Comparison of ENCODE assay signal across 1 cellular context in genomic region chr12:132668191-132669088, GRCh38.
TF ChIP-seq lines count a peak whose summit lies in the region.

No MANE protein-coding gene starts in this region.

TF ChIP-seq in GM12891, 5 proteins besides CTCF, POLR2A, EP300 and RAD21:
- TF ChIP-seq POU2F2 (IDR thresholded peaks at IDR 0.05; ENCODE audit: low read depth, low read length) (no peak), TAF1 (IDR thresholded peaks at IDR 0.05; ENCODE audit: low read depth, low read length) (no peak), PAX5 (IDR thresholded peaks at IDR 0.05; ENCODE audit: insufficient read depth, low read length, severe bottlenecking) (no peak), POLR2AphosphoS5 (IDR thresholded peaks at IDR 0.05; ENCODE audit: low read depth, low read length) (no peak), SPI1 (IDR thresholded peaks at IDR 0.05; ENCODE audit: low read depth, low read length) (no peak)
TF ChIP-seq in GM12891: peak in this region for 0.
